ENCODE assay signal across 7 cellular contexts in the genomic region with DNA sequence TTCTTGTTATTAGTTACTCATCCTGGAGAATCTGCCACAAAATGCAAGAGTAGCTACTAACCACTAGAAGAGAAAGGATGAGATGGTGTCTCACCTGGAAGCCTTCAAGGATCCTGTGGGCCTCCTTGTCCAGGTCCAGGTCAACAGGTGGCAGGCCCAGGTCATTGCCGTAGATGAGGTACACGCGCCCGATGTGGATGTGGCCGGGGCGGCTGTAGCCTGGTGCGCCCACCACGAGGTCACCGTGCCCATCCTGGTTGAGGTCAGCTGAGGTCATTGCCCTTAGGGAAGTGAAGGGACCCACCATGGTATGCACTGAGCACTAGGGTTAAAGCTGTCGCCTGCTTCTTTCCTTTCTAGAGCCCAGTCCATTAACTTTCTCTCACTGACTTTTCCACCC.
"Had no signal": no experiment of that assay in that cellular context is flagged by ENCODE, and none has a peak within 500 bp of the region (broad histone marks: within the 10 kb centered on the region; RNA-seq: fewer than 3 reads in every experiment).

No MANE protein-coding gene starts in this region.

- H2AFZ ChIP-seq: GM23338 had no signal

- H3K4me2 ChIP-seq: GM23338 had no signal

- H3K27ac ChIP-seq: HL-60 had no signal

- DNase-seq: H9, HCEC 1CT, HFFc6, KG1 had no signal

- H3K4me3 ChIP-seq: GM23338, K562 had no signal
